Comparison of ENCODE assay signal across 26 cellular contexts in genomic region chr3:34000301-34000700, GRCh38.
DNase-seq lines count a peak whose midpoint lies in the region; ATAC-seq, FAIRE-seq and TF ChIP-seq lines count a peak whose summit lies in the region.
"Had no signal": no experiment of that assay in that cellular context is flagged by ENCODE, and none has a peak within 500 bp of the region (broad histone marks: within the 10 kb centered on the region; RNA-seq: fewer than 3 reads in every experiment).

No MANE protein-coding gene starts in this region.

- H3K4me3 Mint-ChIP-seq in stimulated activated memory B cell treated with anti-CD40 and anti-IgM and Interleukin-4, amounts not matched to agents 10 μg/mL and 1 μg/mL and 100 μg/mL, for 72 hours: no peak overlapping the region
- H3K4me3 Mint-ChIP-seq: CD4-positive, alpha-beta T cell; HFFc6; IgD-negative memory B cell had no signal

- H2AK9ac ChIP-seq in IMR-90 (replicated peaks; ENCODE audit: low read depth, low read length, poor library complexity): no peak overlapping the region

- H3K18ac ChIP-seq in IMR-90 (ENCODE audit: low read depth, low read length): no peak overlapping the region
- no peak overlapping the region for H3K18ac ChIP-seq in H1 (ENCODE audit: extremely low read depth, low read length)

- H2BK5ac ChIP-seq in IMR-90 (ENCODE audit: low read depth, low read length, poor library complexity, severe bottlenecking) (no peak overlapping the region), H1 (ENCODE audit: low read depth, low read length) (no peak overlapping the region)

- H2AK5ac ChIP-seq in IMR-90 (ENCODE audit: low read depth, low read length): peak overlapping the region; percentile 73
- H2AK5ac ChIP-seq in H1 (ENCODE audit: low read depth, low read length): no peak overlapping the region

- TF ChIP-seq CTCF in IMR-90 (conservative IDR thresholded peaks at IDR 0.05; ENCODE audit: low read depth, low read length): no peak
- no peak for TF ChIP-seq CTCF in H1 (IDR thresholded peaks at IDR 0.05; ENCODE audit: control extremely low read depth in 1 of 3, insufficient read depth in 1 of 3, low read depth in 1 of 3, low read length in 3 of 3)
- TF ChIP-seq CTCF in hepatocyte (IDR thresholded peaks at IDR 0.05; ENCODE audit: poor library complexity): no peak

- dilution Hi-C loops in IMR-90 (cut with HindIII; ENCODE audit: low sequenced_read_pairs, unreplicated experiment): no loop called here

- TF ChIP-seq RAD21 in IMR-90 (IDR thresholded peaks at IDR 0.05; ENCODE audit: low read length) (no peak), H1 (IDR thresholded peaks at IDR 0.05 in 1 of 2, conservative IDR thresholded peaks at IDR 0.05 in 1 of 2; ENCODE audit: low read depth in 2 of 2, low read length in 2 of 2) (no peak)

- intact Hi-C loops in IMR-90 (cut with micrococcal nuclease): no loop called here

- H4K5ac ChIP-seq in IMR-90 (ENCODE audit: low read depth, low read length): peak overlapping the region; percentile 2; the same call in 1 of the 2 replicates
- H4K5ac ChIP-seq in H1 (ENCODE audit: insufficient read length, low read depth, low read length): no peak overlapping the region

- H3K23ac ChIP-seq in IMR-90 (ENCODE audit: low read depth, low read length) (no peak overlapping the region), H1 (ENCODE audit: insufficient read length) (no peak overlapping the region)

- DNase-seq in IMR-90 (no peak), H1 (ENCODE audit: low read depth in 1 of 2, low spot score in 2 of 2) (no peak), hepatocyte (ENCODE audit: low spot score) (no peak), NCI-H1436 (lab: John Stamatoyannopoulos, UW) (no peak), T-helper 2 cell (no peak)
- DNase-seq: CD4-positive, alpha-beta T cell; DMS53; GM23248; HFFc6; NCI-H1048; NCI-H1417; NCI-H1694 treated with DMSO at 0.1 percent for 48 hours; NCI-H2081; NCI-H226; NCI-H510A; NCI-H69; PC-9; Right ventricle myocardium superior had no signal

- H4K91ac ChIP-seq in IMR-90 (ENCODE audit: insufficient read depth, low read depth, low read length) (peak overlapping the region; percentile 19; the same call in 1 of the 2 replicates), H1 (replicated peaks; ENCODE audit: insufficient read length, low read length) (no peak overlapping the region)

- H3K9me2 ChIP-seq in hepatocyte (replicated peaks; ENCODE audit: insufficient read depth): no peaks in the 10 kb centered on the region

- no peak overlapping the region for H3K56ac ChIP-seq in IMR-90 (ENCODE audit: extremely low read depth, insufficient read depth, low read length)
- no peak overlapping the region for H3K56ac ChIP-seq in H1 (replicated peaks; ENCODE audit: insufficient read length, low read depth, low read length)

- H3K4me1 ChIP-seq in IMR-90 (ENCODE audit: control insufficient read depth, insufficient read depth, low read length) (peaks cover 7% of the 10 kb centered on the region), H1 (replicated peaks in 1 of 4; ENCODE audit: control insufficient read depth in 3 of 4, insufficient read depth in 4 of 4, low read length in 3 of 4) (no peaks in the 10 kb centered on the region; a peak in 1 of 7 replicates), hepatocyte (ENCODE audit: insufficient read depth) (peaks cover 5% of the 10 kb centered on the region)
- H3K4me1 ChIP-seq: BLaER1, HAP-1 had no signal

- no peak for ATAC-seq in IMR-90 (ENCODE audit: low read depth)
- ATAC-seq in stimulated activated memory B cell treated with anti-CD40 and anti-IgM and Interleukin-4, amounts not matched to agents 10 μg/mL and 1 μg/mL and 100 μg/mL, for 72 hours: peak; percentile 31
- no peak for ATAC-seq in HG02798 (IDR thresholded peaks at IDR 0.05; ENCODE audit: poor library complexity, unreplicated experiment)

- no peaks in the 10 kb centered on the region for H3K27me3 ChIP-seq in IMR-90 (ENCODE audit: control insufficient read depth, insufficient read depth, low read length)
- no peaks in the 10 kb centered on the region for H3K27me3 ChIP-seq in H1 (replicated peaks in 1 of 4; ENCODE audit: control insufficient read depth in 3 of 4, extremely low read depth in 1 of 4, insufficient read depth in 3 of 4, low read length in 3 of 4)
- no peaks in the 10 kb centered on the region for H3K27me3 ChIP-seq in hepatocyte
- H3K27me3 ChIP-seq: BLaER1, SJSA1 had no signal

- H2BK120ac ChIP-seq in IMR-90 (ENCODE audit: low read depth, low read length) (peak overlapping the region; percentile 77; the same call in 1 of the 2 replicates), H1 (replicated peaks; ENCODE audit: low read depth, low read length) (no peak overlapping the region)

- no peak for TF ChIP-seq POLR2A in IMR-90 (IDR thresholded peaks at IDR 0.05; ENCODE audit: low read depth, low read length)
- no peak for TF ChIP-seq POLR2A in H1 (IDR thresholded peaks at IDR 0.05; ENCODE audit: control extremely low read depth in 1 of 2, low read depth in 2 of 2, low read length in 2 of 2)

- no peak for TF ChIP-seq EP300 in H1 (IDR thresholded peaks at IDR 0.05; ENCODE audit: borderline replicate concordance in 1 of 2, low read depth in 2 of 2, low read length in 2 of 2)

- peak overlapping the region in 1 of 2 experiments; percentile 63; a peak in 2 of 4 replicates for H4K8ac ChIP-seq in IMR-90 (ENCODE audit: low read depth in 2 of 2, low read length in 2 of 2)
- H4K8ac ChIP-seq in H1 (ENCODE audit: extremely low read depth, insufficient read depth, low read length): no peak overlapping the region

- H3K9me1 ChIP-seq in IMR-90 (ENCODE audit: insufficient read depth, low read length): peaks cover 4% of the 10 kb centered on the region

- POLR2A ChIA-PET in IMR-90 (lab: Charles Lee; ENCODE audit: unreplicated experiment) (no interaction called here), H1 (lab: Charles Lee; ENCODE audit: partially characterized antibody) (no interaction called here)

- peaks cover 2% of the 10 kb centered on the region; the same call in 1 of the 2 replicates for H3K9me3 ChIP-seq in IMR-90 (ENCODE audit: control insufficient read depth, insufficient read depth, low read length)
- H3K9me3 ChIP-seq in H1 (ENCODE audit: insufficient read depth in 2 of 2, low read depth in 1 of 2, low read length in 1 of 2): peaks cover 7% of the 10 kb centered on the region in 2 experiments; a peak in 3 of 4 replicates
- H3K9me3 ChIP-seq in hepatocyte (ENCODE audit: low read depth): no peaks in the 10 kb centered on the region
- H3K9me3 ChIP-seq: HAP-1, SJSA1 had no signal

- CTCF ChIA-PET in IMR-90 (lab: Yijun Ruan, JAX) (no interaction called here), H1 (lab: Charles Lee; ENCODE audit: partially characterized antibody) (interaction anchor here (0.6 to 3.6 kb wide), 5 partner anchors 11 to 163 kb away, joined by 3 to 13 read pairs (median 3); no protein-coding TSS in a partner anchor)

- H3K36me3 Mint-ChIP-seq in stimulated activated memory B cell treated with anti-CD40 and anti-IgM and Interleukin-4, amounts not matched to agents 10 μg/mL and 1 μg/mL and 100 μg/mL, for 72 hours: no peaks in the 10 kb centered on the region
- H3K36me3 Mint-ChIP-seq: IgD-negative memory B cell had no signal

- 0 out of 2 replicates have a peak overlapping the region, but pooled peaks have one; percentile 55 for H3K14ac ChIP-seq in IMR-90 (replicated peaks; ENCODE audit: low read depth, low read length)
- no peak overlapping the region for H3K14ac ChIP-seq in H1 (ENCODE audit: insufficient read length)

- no peaks in the 10 kb centered on the region for H3K23me2 ChIP-seq in H1 (ENCODE audit: low read depth, low read length)

- no peaks in the 10 kb centered on the region for H3K27me3 Mint-ChIP-seq in stimulated activated memory B cell treated with anti-CD40 and anti-IgM and Interleukin-4, amounts not matched to agents 10 μg/mL and 1 μg/mL and 100 μg/mL, for 72 hours
- H3K27me3 Mint-ChIP-seq: CD4-positive, alpha-beta T cell had no signal

- H4K20me1 ChIP-seq in IMR-90 (ENCODE audit: insufficient read depth, low read length) (no peaks in the 10 kb centered on the region), H1 (replicated peaks in 1 of 2; ENCODE audit: control insufficient read depth in 1 of 2, insufficient read depth in 2 of 2, low read length in 2 of 2) (no peaks in the 10 kb centered on the region), hepatocyte (ENCODE audit: insufficient read depth, poor library complexity, severe bottlenecking) (no peaks in the 10 kb centered on the region)
- H4K20me1 ChIP-seq: BLaER1 had no signal

- H3K36me3 ChIP-seq in IMR-90 (ENCODE audit: control insufficient read depth, insufficient read depth, low read length) (no peaks in the 10 kb centered on the region), H1 (ENCODE audit: control insufficient read depth in 2 of 4, insufficient read depth in 4 of 4, low read length in 3 of 4) (no peaks in the 10 kb centered on the region), hepatocyte (replicated peaks; ENCODE audit: insufficient read depth, low read depth) (no peaks in the 10 kb centered on the region)
- H3K36me3 ChIP-seq: BLaER1, HAP-1, SJSA1 had no signal

- H3K9ac ChIP-seq in IMR-90 (ENCODE audit: low read depth, low read length): no peak overlapping the region
- no peak overlapping the region for H3K9ac ChIP-seq in H1 (replicated peaks in 1 of 4; ENCODE audit: extremely low read depth in 1 of 4, low read depth in 3 of 4, low read length in 3 of 4)
- H3K9ac ChIP-seq: BLaER1, GM23248, KMS-11 had no signal

- H3K27ac Mint-ChIP-seq in stimulated activated memory B cell treated with anti-CD40 and anti-IgM and Interleukin-4, amounts not matched to agents 10 μg/mL and 1 μg/mL and 100 μg/mL, for 72 hours: no peak overlapping the region
- H3K27ac Mint-ChIP-seq: CD4-positive, alpha-beta T cell; HFFc6; IgD-negative memory B cell had no signal

- H2BK15ac ChIP-seq in IMR-90 (ENCODE audit: low read depth, low read length): peak overlapping the region; percentile 67; the same call in 1 of the 3 replicates
- no peak overlapping the region; the same call in 1 of the 2 replicates for H2BK15ac ChIP-seq in H1 (ENCODE audit: low read length)

- in situ Hi-C loops in IMR-90 (cut with MboI; ENCODE audit: low sequenced_read_pairs): no loop called here

- H3K4ac ChIP-seq in IMR-90 (ENCODE audit: low read depth, low read length) (peak overlapping the region; percentile 72), H1 (replicated peaks; ENCODE audit: insufficient read length, low read depth, low read length) (no peak overlapping the region)

- FAIRE-seq in H1 (lab: Jason Lieb, UNC): no peak
- FAIRE-seq: A204.1 had no signal

- no peak overlapping the region for H3K4me3 ChIP-seq in IMR-90 (ENCODE audit: insufficient read depth, low read depth, low read length)
- H3K4me3 ChIP-seq in H1 (ENCODE audit: extremely low read depth in 1 of 4, insufficient read depth in 2 of 4, low read depth in 3 of 4, low read length in 4 of 4): no peak overlapping the region
- H3K4me3 ChIP-seq in hepatocyte: no peak overlapping the region
- H3K4me3 ChIP-seq: BLaER1, GM23248, HAP-1, PC-9, SJSA1 had no signal

- H3K4me2 ChIP-seq in IMR-90 (ENCODE audit: low read depth, low read length): no peak overlapping the region
- H3K4me2 ChIP-seq in H1 (ENCODE audit: insufficient read depth in 1 of 2, low read depth in 2 of 2, low read length in 2 of 2): no peak overlapping the region
- H3K4me2 ChIP-seq in hepatocyte: no peak overlapping the region
- H3K4me2 ChIP-seq: BLaER1, KMS-11, PC-9 had no signal

- no TSS peak for BruUV-seq in IMR-90 (replicated peaks; lab: Mats Ljungman, UMichigan)

- H3K79me2 ChIP-seq in H1 (ENCODE audit: control insufficient read depth in 1 of 2, insufficient read depth in 2 of 2, low read length in 2 of 2) (no peaks in the 10 kb centered on the region), hepatocyte (no peaks in the 10 kb centered on the region)

- H2AFZ ChIP-seq in IMR-90 (replicated peaks; ENCODE audit: low read length, poor library complexity) (peak overlapping the region; percentile 65), H1 (ENCODE audit: low read length) (peak overlapping the region; percentile 68; the same call in 1 of the 2 replicates), hepatocyte (no peak overlapping the region)
- H2AFZ ChIP-seq: GM23248, PC-9 had no signal

- peaks cover 4% of the 10 kb centered on the region for H3K9me3 Mint-ChIP-seq in stimulated activated memory B cell treated with anti-CD40 and anti-IgM and Interleukin-4, amounts not matched to agents 10 μg/mL and 1 μg/mL and 100 μg/mL, for 72 hours
- H3K9me3 Mint-ChIP-seq: CD4-positive, alpha-beta T cell had no signal

- H2BK20ac ChIP-seq in IMR-90 (ENCODE audit: low read depth, low read length) (peak overlapping the region; percentile 73), H1 (ENCODE audit: low read length) (no peak overlapping the region)

- H2BK12ac ChIP-seq in H1 (ENCODE audit: low read depth, low read length): no peak overlapping the region

- no peaks in the 10 kb centered on the region for H3K4me1 Mint-ChIP-seq in stimulated activated memory B cell treated with anti-CD40 and anti-IgM and Interleukin-4, amounts not matched to agents 10 μg/mL and 1 μg/mL and 100 μg/mL, for 72 hours
- H3K4me1 Mint-ChIP-seq: IgD-negative memory B cell had no signal

- H3K27ac ChIP-seq in IMR-90 (ENCODE audit: insufficient read depth, low read length): no peak overlapping the region
- H3K27ac ChIP-seq in H1 (ENCODE audit: low read depth, low read length): no peak overlapping the region
- peak overlapping the region; percentile 59 for H3K27ac ChIP-seq in hepatocyte
- H3K27ac ChIP-seq: BLaER1, GM23248, KMS-11, PC-9, SJSA1 had no signal

- H3K79me1 ChIP-seq in IMR-90 (ENCODE audit: low read depth in 1 of 2, low read length in 2 of 2) (no peaks in the 10 kb centered on the region), H1 (ENCODE audit: low read depth, low read length) (no peaks in the 10 kb centered on the region)
